28 cellular contexts compared by ENCODE assay signal in genomic region chr18:10946058-10946457, GRCh38.
"Had no signal": no experiment of that assay in that cellular context is flagged by ENCODE, and none has a peak within 500 bp of the region (broad histone marks: within the 10 kb centered on the region; RNA-seq: fewer than 3 reads in every experiment).

No MANE protein-coding gene starts in this region.

- DNase-seq: dorsolateral prefrontal cortex; effector CD4-positive, alpha-beta T cell; foreskin keratinocyte; glutamatergic neuron; heart right ventricle; hippocampal formation; left cardiac atrium; left lung; mesenchymal stem cell; midbrain; naive thymus-derived CD4-positive, alpha-beta T cell; spleen; stimulated activated CD4-positive, alpha-beta T cell treated with anti-CD3 and anti-CD28 coated beads, Interleukin-4, amount 100 ng/mL, for 4 hours; stimulated activated naive CD8-positive, alpha-beta T cell treated with anti-CD3 and anti-CD28 coated beads, Interleukin-15, Interleukin-2, amounts not matched to agents 100 U/mL and 50 U/mL, for 24 hours; substantia nigra; testis; tibial artery; upper lobe of left lung had no signal

- H3K36me3 ChIP-seq: esophagus muscularis mucosa, heart right ventricle, left lung, neural progenitor cell, right atrium auricular region, spleen, tibial artery, upper lobe of left lung had no signal

- ATAC-seq: foreskin keratinocyte; heart right ventricle; left cardiac atrium; left lung; naive thymus-derived CD4-positive, alpha-beta T cell; stimulated activated memory B cell treated with anti-CD40 and anti-IgM and Interleukin-4, amounts not matched to agents 10 μg/mL and 1 μg/mL and 100 μg/mL, for 72 hours; stimulated activated naive CD8-positive, alpha-beta T cell treated with anti-CD3 and anti-CD28 coated beads, Interleukin-15, Interleukin-2, amounts not matched to agents 100 U/mL and 50 U/mL, for 24 hours had no signal

- H3K4me2 ChIP-seq: neural progenitor cell had no signal

- FAIRE-seq: colon, islet of Langerhans, urothelium cell line had no signal

- H3K4me1 ChIP-seq: esophagus muscularis mucosa, foreskin keratinocyte, heart right ventricle, left lung, neural progenitor cell, parathyroid adenoma, right atrium auricular region, spleen, testis, tibial artery, upper lobe of left lung had no signal

- H3K79me2 ChIP-seq: parathyroid adenoma had no signal

- H3K9me3 ChIP-seq: testis had no signal

- H3K27ac ChIP-seq: dorsolateral prefrontal cortex, epithelial cell of prostate, esophagus muscularis mucosa, foreskin keratinocyte, heart right ventricle, left lung, neural progenitor cell, parathyroid adenoma, right atrium auricular region, skin epidermis, spleen, testis, tibial artery, upper lobe of left lung had no signal

- H3K27me3 ChIP-seq: dorsolateral prefrontal cortex, esophagus muscularis mucosa, foreskin keratinocyte, heart right ventricle, left lung, neural progenitor cell, right atrium auricular region, spleen, testis, tibial artery, upper lobe of left lung had no signal

- H2AFZ ChIP-seq: neural progenitor cell, parathyroid adenoma had no signal

- H3K4me3 ChIP-seq: dorsolateral prefrontal cortex, esophagus muscularis mucosa, heart right ventricle, left lung, neural progenitor cell, right atrium auricular region, skin epidermis, spleen, testis, tibial artery, upper lobe of left lung had no signal

- H3K9ac ChIP-seq: neural progenitor cell, parathyroid adenoma had no signal
